ENCODE assay signal across 10 cellular contexts in the genomic region with DNA sequence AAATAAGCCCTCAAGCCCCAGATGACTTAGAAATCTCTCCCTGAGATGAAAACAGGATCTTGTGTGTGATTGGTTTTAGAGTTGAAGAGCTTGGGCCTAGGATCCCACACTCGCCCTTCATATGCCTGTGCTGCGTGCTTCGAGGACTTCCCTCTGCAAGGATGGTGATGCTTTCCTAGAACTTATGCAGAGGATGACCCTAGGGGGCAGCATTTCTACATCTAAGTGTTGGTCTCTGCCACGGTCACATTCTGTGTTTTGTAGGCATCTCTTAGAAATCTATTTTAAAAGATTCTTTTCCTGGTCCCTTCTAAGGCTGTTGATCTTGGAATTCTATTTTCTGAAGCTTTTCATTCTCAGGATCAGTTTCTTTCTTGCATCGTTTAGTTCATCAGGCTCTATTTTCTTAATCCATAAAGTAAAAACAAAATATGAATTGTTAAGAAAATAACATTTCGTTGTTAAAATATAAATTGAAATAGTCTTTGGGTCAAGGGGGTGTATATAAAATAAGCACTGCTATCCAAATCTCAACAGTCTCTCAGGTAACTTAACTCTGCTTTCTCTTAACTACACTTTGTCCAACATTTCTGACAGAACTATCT. TPM values are rescaled to one million over a fixed set of nuclear protein-coding genes. Genes with fewer than 3 reads are reported as not detected.
DNase-seq lines count a peak whose midpoint lies in the region; ATAC-seq and TF ChIP-seq lines count a peak whose summit lies in the region.
"Had no signal": no experiment of that assay in that cellular context is flagged by ENCODE, and none has a peak within 500 bp of the region (broad histone marks: within the 10 kb centered on the region; RNA-seq: fewer than 3 reads in every experiment).

No MANE protein-coding gene starts in this region.

- intact Hi-C loops in esophagus squamous epithelium (cut with DNase I): no loop called here

- no peaks in the 10 kb centered on the region for H3K27me3 ChIP-seq in esophagus squamous epithelium

- in situ Hi-C loops in SK-MEL-5 (cut with HindIII; ENCODE audit: low pct_unique_long_range_greater_than_20kb, low sequenced_read_pairs): no loop called here

- WGBS in esophagus squamous epithelium, 2 donors: 64 to 71% methylated on average over 6 of the region's 6 CpGs

- DNase-seq in NCI-H2081 (lab: John Stamatoyannopoulos, UW) (peak; percentile 59 to 61), NCI-H2081 treated with DMSO at 0.1 percent for 48 hours (lab: John Stamatoyannopoulos, UW) (no peak), HK-2 (ENCODE audit: unreplicated experiment) (peak; percentile 18), SK-MEL-5 (ENCODE audit: low read depth, low spot score) (peak; percentile 81), esophagus squamous epithelium (lab: John Stamatoyannopoulos, UW) (no peak), naive B cell (peak; percentile 5), activated gamma-delta T cell treated with Interleukin-2 at 50 U/mL for 16 hours (no peak)

- peak in 4 of 6 experiments; percentile 23 to 48 (median 28) for TF ChIP-seq CTCF in esophagus squamous epithelium (IDR thresholded peaks at IDR 0.05)

- no peak overlapping the region for H3K4me3 Mint-ChIP-seq in naive B cell
- H3K4me3 Mint-ChIP-seq: central memory CD8-positive, alpha-beta T cell had no signal

- ATAC-seq in naive B cell (ENCODE audit: low read depth in 2 of 2): no peak
- ATAC-seq in HG02852 (IDR thresholded peaks at IDR 0.05; ENCODE audit: unreplicated experiment): no peak

- H3K27ac Mint-ChIP-seq in naive B cell: peak overlapping the region in 1 of 6 donors; percentile 23

- peaks cover 0 to 6% (median 0%) of the 10 kb centered on the region in 3 donors for H3K36me3 ChIP-seq in esophagus squamous epithelium
- H3K36me3 ChIP-seq: thoracic aorta had no signal

- no peaks in the 10 kb centered on the region for H3K4me1 ChIP-seq in esophagus squamous epithelium

- no peak for TF ChIP-seq POLR2A in esophagus squamous epithelium (IDR thresholded peaks at IDR 0.05)

- H3K9me3 Mint-ChIP-seq in naive B cell: no peaks in the 10 kb centered on the region
- H3K9me3 Mint-ChIP-seq: central memory CD8-positive, alpha-beta T cell had no signal

- no peak overlapping the region for H3K4me3 ChIP-seq in esophagus squamous epithelium
- H3K4me3 ChIP-seq: thoracic aorta had no signal

- H3K9me3 ChIP-seq in esophagus squamous epithelium: no peaks in the 10 kb centered on the region
- H3K9me3 ChIP-seq: thoracic aorta had no signal

- H3K36me3 Mint-ChIP-seq in naive B cell: no peaks in the 10 kb centered on the region

- no peaks in the 10 kb centered on the region for H3K27me3 Mint-ChIP-seq in naive B cell
- H3K27me3 Mint-ChIP-seq: central memory CD8-positive, alpha-beta T cell had no signal

- H3K4me1 Mint-ChIP-seq in naive B cell: peaks cover 0 to 8% (median 5%) of the 10 kb centered on the region in 3 donors
- H3K4me1 Mint-ChIP-seq: central memory CD8-positive, alpha-beta T cell had no signal

- H3K27ac ChIP-seq in esophagus squamous epithelium: no peak overlapping the region
- H3K27ac ChIP-seq: thoracic aorta had no signal

RNA-seq across cellular contexts. Expression of gene WDR76, which starts 45.7 kb away (rescaled TPM):
- total RNA-seq in SK-MEL-5 (2014; rRNA removed; shearing (Covaris generic)): 18.0 and 18.7 TPM in 2 replicates
- 12.0 and 13.7 TPM in 2 replicates for polyA plus RNA-seq in SK-MEL-5 (2015; cell fraction: cytosol; rRNA removed)
- polyA plus RNA-seq in SK-MEL-5 (2015; cell fraction: nucleus; rRNA removed): 3.3 and 8.6 TPM in 2 replicates
- total RNA-seq in esophagus squamous epithelium: 10 to 100 TPM in 2 of 4 donors, 1 to 10 TPM in 2; 4.6 to 15.8 (median 10.3) TPM
- polyA plus RNA-seq in naive B cell (ENCODE audit: low read depth in 6 of 6): 1 to 10 TPM; 2.8 to 7.8 (median 6.0) TPM

RNA-seq across cellular contexts. Expression of gene MFAP1, which starts 48.0 kb away (rescaled TPM):
- 27.6 and 28.8 TPM in 2 replicates for total RNA-seq in SK-MEL-5 (2014; rRNA removed; shearing (Covaris generic))
- polyA plus RNA-seq in SK-MEL-5 (2015; cell fraction: cytosol; rRNA removed): 21.2 and 22.0 TPM in 2 replicates
- polyA plus RNA-seq in SK-MEL-5 (2015; cell fraction: nucleus; rRNA removed): 7.8 and 7.9 TPM in 2 replicates
- 10 to 100 TPM; 14.5 to 21.6 (median 18.4) TPM for total RNA-seq in esophagus squamous epithelium
- 10 to 100 TPM in 3 of 6 donors, 1 to 10 TPM in 3; 7.2 to 17.0 (median 10.8) TPM for polyA plus RNA-seq in naive B cell (ENCODE audit: low read depth in 6 of 6)

Comparison
In these comparisons a context has a peak if more than half of its experiments do, and no peak if none do; other contexts are left out.
1. DNase-seq: peak in NCI-H2081 (2 of 2), HK-2 (single experiment), SK-MEL-5 (single experiment) and naive B cell (single experiment); none in NCI-H2081 treated with DMSO at 0.1 percent for 48 hours (single experiment), esophagus squamous epithelium (single experiment) and activated gamma-delta T cell treated with Interleukin-2 at 50 U/mL for 16 hours (single experiment).